In genomic region chr2:39778233-39778632, GRCh38 we compare ENCODE assay signal across 8 cellular contexts. TPM values are rescaled to one million over a fixed set of nuclear protein-coding genes. Genes with fewer than 3 reads are reported as not detected.
DNase-seq lines count a peak whose midpoint lies in the region; ATAC-seq and TF ChIP-seq lines count a peak whose summit lies in the region.

No MANE protein-coding gene starts in this region.

- TF ChIP-seq EP300 in transverse colon (IDR thresholded peaks at IDR 0.05; ENCODE audit: low read depth): no peak

- TF ChIP-seq POLR2A in transverse colon (IDR thresholded peaks at IDR 0.05): no peak

- POLR2A ChIA-PET in A673 (lab: Charles Lee; ENCODE audit: low non-redundant PET): no interaction called here
- POLR2A ChIA-PET in activated naive CD8-positive, alpha-beta T cell treated with anti-CD3 and anti-CD28 coated beads, Interleukin-2, amount 10 ng/mL, durations not matched to agents 7 days and 5 days (lab: Charles Lee): no interaction called here

- peaks cover 6% of the 10 kb centered on the region for H3K4me1 ChIP-seq in A673 (ENCODE audit: insufficient read depth, low read length, poor library complexity, severe bottlenecking)
- peaks cover 0 to 35% (median 11%) of the 10 kb centered on the region in 4 donors for H3K4me1 ChIP-seq in transverse colon

- peaks cover 15% of the 10 kb centered on the region for H3K36me3 Mint-ChIP-seq in activated naive CD8-positive, alpha-beta T cell treated with anti-CD3 and anti-CD28 coated beads, Interleukin-2, amount 10 ng/mL, durations not matched to agents 7 days and 5 days

- H3K36me3 ChIP-seq in A673 (ENCODE audit: insufficient read depth, low read length, poor library complexity, severe bottlenecking) (peaks cover 7% of the 10 kb centered on the region), transverse colon (no peaks in the 10 kb centered on the region)

- peak overlapping the region; percentile 61 for H3K4me3 ChIP-seq in A673 (ENCODE audit: low read depth, low read length, poor library complexity, severe bottlenecking)
- H3K4me3 ChIP-seq in transverse colon: peak overlapping the region; percentile 60 to 98 (median 80)

- no peaks in the 10 kb centered on the region for H3K27me3 Mint-ChIP-seq in activated naive CD8-positive, alpha-beta T cell treated with anti-CD3 and anti-CD28 coated beads, Interleukin-2, amount 10 ng/mL, durations not matched to agents 7 days and 5 days

- no peaks in the 10 kb centered on the region for H3K27me3 ChIP-seq in A673 (replicated peaks; ENCODE audit: insufficient read depth, low read depth, low read length, poor library complexity)
- no peaks in the 10 kb centered on the region for H3K27me3 ChIP-seq in transverse colon

- BruUV-seq in A673 (replicated peaks; lab: Mats Ljungman, UMichigan): no TSS peak

- peaks cover 34% of the 10 kb centered on the region for H3K4me1 Mint-ChIP-seq in activated naive CD8-positive, alpha-beta T cell treated with anti-CD3 and anti-CD28 coated beads, Interleukin-2, amount 10 ng/mL, durations not matched to agents 7 days and 5 days

- intact Hi-C loops in A673 (cut with micrococcal nuclease; ENCODE audit: unreplicated experiment): no loop called here
- intact Hi-C loops in left colon (cut with DNase I, micrococcal nuclease): no loop called here
- intact Hi-C loops in transverse colon (cut with DNase I; ENCODE audit: low total_unique reads): no loop called here

- peak overlapping the region; percentile 80 for H3K27ac ChIP-seq in A673 (ENCODE audit: low read depth, low read length, poor library complexity, severe bottlenecking)
- H3K27ac ChIP-seq in transverse colon: peak overlapping the region; percentile 83 to 89 (median 86)

- peak overlapping the region; percentile 91 for H3K27ac Mint-ChIP-seq in activated naive CD8-positive, alpha-beta T cell treated with anti-CD3 and anti-CD28 coated beads, Interleukin-2, amount 10 ng/mL, durations not matched to agents 7 days and 5 days

- TF ChIP-seq CTCF in A673 (conservative IDR thresholded peaks at IDR 0.05; ENCODE audit: low read depth, low read length): no peak
- TF ChIP-seq CTCF in transverse colon (IDR thresholded peaks at IDR 0.05): no peak
- TF ChIP-seq CTCF in omental fat pad (IDR thresholded peaks at IDR 0.05): no peak

- CTCF ChIA-PET in A673 (lab: Charles Lee): no interaction called here

- peak overlapping the region; percentile 93 for H3K4me3 Mint-ChIP-seq in activated naive CD8-positive, alpha-beta T cell treated with anti-CD3 and anti-CD28 coated beads, Interleukin-2, amount 10 ng/mL, durations not matched to agents 7 days and 5 days

- WGBS in transverse colon (ENCODE audit: low coverage in 1 of 2), 2 donors: 0 to 4% methylated on average over 2 of the region's 2 CpGs

- in situ Hi-C loops in transverse colon (cut with MboI; ENCODE audit: low pct_ligation_motif_present in 1 of 4, low pct_unique_long_range_greater_than_20kb in 1 of 4, low sequenced_read_pairs in 3 of 4): no loop called here

- DNase-seq in A673 (ENCODE audit: low spot score) (no peak), left colon (no peak), transverse colon (no peak), AG08396 (ENCODE audit: low spot score) (no peak), omental fat pad (ENCODE audit: low spot score) (no peak)
- no peak for DNase-seq in activated naive CD8-positive, alpha-beta T cell treated with anti-CD3 and anti-CD28 coated beads, Interleukin-2, amount 10 ng/mL, durations not matched to agents 7 days and 5 days

- ATAC-seq in GM21723 (IDR thresholded peaks at IDR 0.05; ENCODE audit: unreplicated experiment) (peak; percentile 7), left colon (peak; percentile 23), GM21786 (IDR thresholded peaks at IDR 0.05; ENCODE audit: unreplicated experiment) (no peak), omental fat pad (ENCODE audit: low FRiP score) (no peak)
- no peak for ATAC-seq in activated naive CD8-positive, alpha-beta T cell treated with anti-CD3 and anti-CD28 coated beads, Interleukin-2, amount 10 ng/mL, durations not matched to agents 7 days and 5 days (ENCODE audit: low read depth)

- H3K9me3 ChIP-seq in A673 (ENCODE audit: low read depth, low read length, poor library complexity, severe bottlenecking): peaks cover 2% of the 10 kb centered on the region
- no peaks in the 10 kb centered on the region for H3K9me3 ChIP-seq in transverse colon

- H3K9me3 Mint-ChIP-seq in activated naive CD8-positive, alpha-beta T cell treated with anti-CD3 and anti-CD28 coated beads, Interleukin-2, amount 10 ng/mL, durations not matched to agents 7 days and 5 days: no peaks in the 10 kb centered on the region

RNA-seq across cellular contexts. Expression of gene THUMPD2, which starts 0.8 kb away (rescaled TPM):
- total RNA-seq in A673 (2021): 14.1 and 14.8 TPM in 2 replicates
- total RNA-seq in activated naive CD8-positive, alpha-beta T cell treated with anti-CD3 and anti-CD28 coated beads, Interleukin-2, amount 10 ng/mL, durations not matched to agents 7 days and 5 days: 10 to 100 TPM; 12.9 to 15.4 TPM
- 1 to 10 TPM; 7.9 to 9.9 TPM for total RNA-seq in left colon
- total RNA-seq in transverse colon: 10 to 100 TPM in 2 of 4 donors, 1 to 10 TPM in 2; 5.2 to 21.1 (median 9.7) TPM
- total RNA-seq in omental fat pad: 10 to 100 TPM in 1 of 4 donors, 1 to 10 TPM in 3; 8.1 to 15.4 (median 8.8) TPM

Comparison
In these comparisons a context has a peak if more than half of its experiments do, and no peak if none do; other contexts are left out.
1. ATAC-seq: peak in GM21723 (single experiment) and left colon (single experiment); none in activated naive CD8-positive, alpha-beta T cell treated with anti-CD3 and anti-CD28 coated beads, Interleukin-2, amount 10 ng/mL, durations not matched to agents 7 days and 5 days (single experiment), GM21786 (single experiment) and omental fat pad (single experiment).